ENCODE assay signal across 8 cellular contexts in the genomic region with DNA sequence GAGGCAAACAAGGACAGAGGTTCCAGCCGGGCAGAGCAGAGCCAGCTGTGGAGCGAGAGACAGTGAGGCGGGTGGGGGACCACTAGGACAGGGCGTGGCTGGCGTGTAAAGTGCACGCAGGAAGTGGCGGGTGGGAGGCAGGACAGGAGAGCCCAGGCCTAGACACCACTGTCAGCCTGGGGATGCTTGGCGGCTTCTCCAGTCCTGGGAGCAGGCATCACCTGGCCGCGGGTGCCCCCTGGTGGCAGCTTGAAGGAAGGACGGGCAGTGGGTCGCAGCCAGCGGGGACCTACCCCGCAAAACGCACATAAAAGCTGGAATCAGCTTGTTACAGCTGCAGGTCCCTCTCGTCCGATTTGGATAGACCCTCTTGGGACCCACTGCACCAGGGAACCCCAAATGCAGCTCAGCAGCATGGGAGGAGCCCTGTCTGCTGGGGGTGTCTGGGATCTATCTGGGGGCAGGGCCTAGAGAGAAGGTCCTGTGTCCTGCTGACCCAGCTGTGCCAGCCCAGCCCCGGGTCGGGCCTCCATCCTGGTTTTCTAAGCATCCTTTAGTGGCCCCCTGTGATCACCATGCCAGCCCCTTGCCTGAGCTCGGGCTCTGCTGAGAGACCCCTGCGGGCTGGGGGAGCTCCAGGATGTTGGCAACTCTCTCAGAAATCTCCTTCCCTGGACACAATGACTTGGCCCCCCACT. TPM values are rescaled to one million over a fixed set of nuclear protein-coding genes. Genes with fewer than 3 reads are reported as not detected.
A peak's percentile ranks its signal among the peaks of the same experiment; 100 is the strongest.
DNase-seq lines count a peak whose midpoint lies in the region; ATAC-seq and TF ChIP-seq lines count a peak whose summit lies in the region.

No MANE protein-coding gene starts in this region.

- DNase-seq in COR-L47 (lab: John Stamatoyannopoulos, UW) (peak; percentile 59), NB4 (ENCODE audit: low read depth) (peak; percentile 80), T1000 (lab: John Stamatoyannopoulos, UW) (peak; percentile 31), astrocyte of the cerebellum (ENCODE audit: low read depth) (peak; percentile 31), hepatocyte (ENCODE audit: low spot score) (peak; percentile 86), smooth muscle cell of the brain vasculature (ENCODE audit: low read depth, low spot score) (peak; percentile 43), OCI-M2 (lab: John Stamatoyannopoulos, UW; ENCODE audit: unreplicated experiment) (no peak)

- H3K36me3 ChIP-seq in hepatocyte (replicated peaks; ENCODE audit: insufficient read depth, low read depth), result no peaks in the 10 kb centered on the region

- no peaks in the 10 kb centered on the region for H4K20me1 ChIP-seq in hepatocyte (ENCODE audit: insufficient read depth, poor library complexity, severe bottlenecking)

- 20% methylated on average over 18 of the region's 21 CpGs for WGBS in hepatocyte (ENCODE audit: low lambda C conversion rate, missing lambda C conversion rate)

- H3K4me2 ChIP-seq in hepatocyte, result no peak overlapping the region

- no peaks in the 10 kb centered on the region for H3K9me3 ChIP-seq in hepatocyte (ENCODE audit: low read depth)

- H3K4me1 ChIP-seq in hepatocyte (ENCODE audit: insufficient read depth), result no peaks in the 10 kb centered on the region

- in situ Hi-C loops in astrocyte of the cerebellum (cut with HindIII; ENCODE audit: low sequenced_read_pairs), result no loop called here

- H2AFZ ChIP-seq in hepatocyte, result no peak overlapping the region

- peak; percentile 50 for ATAC-seq in GM21786 (IDR thresholded peaks at IDR 0.05; ENCODE audit: unreplicated experiment)

- H3K4me3 ChIP-seq in NB4 (ENCODE audit: low read depth, low read length), result no peak overlapping the region
- no peak overlapping the region for H3K4me3 ChIP-seq in astrocyte of the cerebellum (ENCODE audit: low read depth, low read length)
- H3K4me3 ChIP-seq in hepatocyte, result no peak overlapping the region

- TF ChIP-seq CTCF in NB4 (IDR thresholded peaks at IDR 0.05; ENCODE audit: low read depth, low read length) (peak; percentile 92), astrocyte of the cerebellum (IDR thresholded peaks at IDR 0.05; ENCODE audit: low read depth, low read length, missing control alignments) (peak; percentile 83), hepatocyte (IDR thresholded peaks at IDR 0.05; ENCODE audit: poor library complexity) (peak; percentile 90)

- H3K27me3 ChIP-seq in hepatocyte, result no peaks in the 10 kb centered on the region

- TF ChIP-seq POLR2A in NB4 (IDR thresholded peaks at IDR 0.05; ENCODE audit: extremely low read depth, insufficient read length), result no peak

- no peaks in the 10 kb centered on the region for H3K79me2 ChIP-seq in hepatocyte

- no peaks in the 10 kb centered on the region for H3K9me2 ChIP-seq in hepatocyte (replicated peaks; ENCODE audit: insufficient read depth)

- no peak overlapping the region for H3K27ac ChIP-seq in hepatocyte

RNA-seq across cellular contexts. Expression of a gene that starts 57.7 kb away (rescaled TPM):
- total RNA-seq in hepatocyte, result 32.5 and 43.1 TPM in 2 replicates
- polyA plus RNA-seq in hepatocyte, result 36.1 and 44.4 TPM in 2 replicates
